Comparison of ENCODE assay signal across 1 cellular context in genomic region chr12:120468271-120468845, GRCh38.
TF ChIP-seq lines count a peak whose summit lies in the region.

No MANE protein-coding gene starts in this region.

TF ChIP-seq in K562, 482 proteins besides CTCF, POLR2A, EP300 and RAD21:
- TF ChIP-seq TEAD4 (IDR thresholded peaks at IDR 0.05; ENCODE audit: low read length) (peak; percentile 24; the same call in 1 of the 2 replicates), TEAD4 (CRISPR knock-in tag; IDR thresholded peaks at IDR 0.05; ENCODE audit: borderline replicate concordance) (no peak), MAZ (CRISPR knock-in tag; conservative IDR thresholded peaks at IDR 0.05 in 1 of 2, IDR thresholded peaks at IDR 0.05 in 1 of 2) (peak in 1 of 2 experiments; percentile 8; a peak in 1 of 4 replicates), MEIS2 (IDR thresholded peaks at IDR 0.05; ENCODE audit: partially characterized antibody) (peak; percentile 47), NR3C1 (CRISPR knock-in tag; IDR thresholded peaks at IDR 0.05) (no peak), ETV1 (tag; conservative IDR thresholded peaks at IDR 0.05; ENCODE audit: low read depth) (peak; percentile 29; the same call in 1 of the 2 replicates), YBX1 (IDR thresholded peaks at IDR 0.05) (no peak), SPI1 (IDR thresholded peaks at IDR 0.05; ENCODE audit: borderline replicate concordance, low read depth, low read length) (peak; percentile 83), MECOM (CRISPR knock-in tag; IDR thresholded peaks at IDR 0.05) (peak; percentile 85), CTBP1 (IDR thresholded peaks at IDR 0.05; ENCODE audit: borderline replicate concordance) (peak; percentile 41; the same call in 1 of the 2 replicates), JUND (IDR thresholded peaks at IDR 0.05; ENCODE audit: borderline replicate concordance, low read depth, low read length) (peak; percentile 22; the same call in 1 of the 2 replicates), JUND (tag; IDR thresholded peaks at IDR 0.05; ENCODE audit: borderline replicate concordance, low read depth, low read length) (0 out of 3 replicates have a peak, but pooled peaks have one; percentile 5), RCOR1 (IDR thresholded peaks at IDR 0.05; ENCODE audit: borderline replicate concordance in 1 of 2, low read depth in 2 of 2, low read length in 2 of 2) (peak in 1 of 2 experiments; percentile 64; a peak in 1 of 4 replicates), GTF2F1 (IDR thresholded peaks at IDR 0.05; ENCODE audit: low read depth, low read length) (no peak), TOE1 (IDR thresholded peaks at IDR 0.05; ENCODE audit: borderline replicate concordance) (peak; percentile 15; the same call in 1 of the 2 replicates), TOE1 (CRISPR knock-in tag; IDR thresholded peaks at IDR 0.05; ENCODE audit: borderline replicate concordance, low read depth) (no peak), KHSRP (IDR thresholded peaks at IDR 0.05) (no peak), POLR2G (IDR thresholded peaks at IDR 0.05; ENCODE audit: low read depth, low read length) (peak; percentile 47; the same call in 1 of the 2 replicates), TEAD1 (CRISPR knock-in tag; IDR thresholded peaks at IDR 0.05) (0 out of 4 replicates have a peak, but pooled peaks of 1 of the 2 experiments have one; percentile 31), MYC (IDR thresholded peaks at IDR 0.05; ENCODE audit: low read depth, low read length) (peak; percentile 42; the same call in 1 of the 2 replicates), MYC (CRISPR knock-in tag; IDR thresholded peaks at IDR 0.05; ENCODE audit: borderline replicate concordance, low read depth) (no peak), HCFC1 (IDR thresholded peaks at IDR 0.05; ENCODE audit: low read depth, low read length) (peak; percentile 7; the same call in 1 of the 2 replicates), ILF3 (IDR thresholded peaks at IDR 0.05; ENCODE audit: borderline replicate concordance) (no peak), JUNB (CRISPR knock-in tag; conservative IDR thresholded peaks at IDR 0.05) (no peak), HMBOX1 (IDR thresholded peaks at IDR 0.05) (peak; percentile 68), HDAC1 (IDR thresholded peaks at IDR 0.05) (0 out of 4 replicates have a peak, but pooled peaks of 1 of the 2 experiments have one; percentile 5), ZNF175 (CRISPR knock-in tag; IDR thresholded peaks at IDR 0.05; ENCODE audit: low read depth) (no peak), WHSC1 (IDR thresholded peaks at IDR 0.05; ENCODE audit: low read length) (no peak), XRCC5 (IDR thresholded peaks at IDR 0.05; ENCODE audit: low read depth, low read length) (0 out of 2 replicates have a peak, but pooled peaks have one; percentile 50), ESRRA (IDR thresholded peaks at IDR 0.05; ENCODE audit: borderline replicate concordance, low read depth) (0 out of 2 replicates have a peak, but pooled peaks have one; percentile 14), ATF1 (CRISPR knock-in tag; IDR thresholded peaks at IDR 0.05) (no peak), ATF1 (tag; IDR thresholded peaks at IDR 0.05) (0 out of 2 replicates have a peak, but pooled peaks have one; percentile 32), DNMT1 (IDR thresholded peaks at IDR 0.05) (no peak), AFF1 (IDR thresholded peaks at IDR 0.05; ENCODE audit: low read depth in 1 of 2, partially characterized antibody in 2 of 2) (no peak), PATZ1 (CRISPR knock-in tag; IDR thresholded peaks at IDR 0.05; ENCODE audit: borderline replicate concordance) (no peak), RBM22 (IDR thresholded peaks at IDR 0.05; ENCODE audit: low read depth, low read length, poor library complexity, severe bottlenecking) (no peak), RBFOX2 (IDR thresholded peaks at IDR 0.05; ENCODE audit: low read depth, low read length) (peak; percentile 14), NEUROD1 (IDR thresholded peaks at IDR 0.05; ENCODE audit: borderline replicate concordance, low read depth, low read length, partially characterized antibody) (peak; percentile 85), SIN3A (IDR thresholded peaks at IDR 0.05; ENCODE audit: borderline replicate concordance in 2 of 2, control insufficient read depth in 1 of 2, low read depth in 2 of 2, low read length in 2 of 2) (peak; percentile 7 to 57; a peak in 1 of 4 replicates), YY1 (IDR thresholded peaks at IDR 0.05; ENCODE audit: borderline replicate concordance in 1 of 3, control insufficient read depth in 1 of 3, extremely low read depth in 1 of 3, insufficient read depth in 3 of 3, insufficient read length in 1 of 3, insufficient replicate concordance in 2 of 3, low read depth in 1 of 3, low read length in 2 of 3) (peak in 1 of 3 experiments; percentile 11), SAP30 (IDR thresholded peaks at IDR 0.05; ENCODE audit: borderline replicate concordance, insufficient read depth, low read depth, low read length, poor library complexity, severe bottlenecking) (peak; percentile 56)
- TF ChIP-seq, protein P1, sequence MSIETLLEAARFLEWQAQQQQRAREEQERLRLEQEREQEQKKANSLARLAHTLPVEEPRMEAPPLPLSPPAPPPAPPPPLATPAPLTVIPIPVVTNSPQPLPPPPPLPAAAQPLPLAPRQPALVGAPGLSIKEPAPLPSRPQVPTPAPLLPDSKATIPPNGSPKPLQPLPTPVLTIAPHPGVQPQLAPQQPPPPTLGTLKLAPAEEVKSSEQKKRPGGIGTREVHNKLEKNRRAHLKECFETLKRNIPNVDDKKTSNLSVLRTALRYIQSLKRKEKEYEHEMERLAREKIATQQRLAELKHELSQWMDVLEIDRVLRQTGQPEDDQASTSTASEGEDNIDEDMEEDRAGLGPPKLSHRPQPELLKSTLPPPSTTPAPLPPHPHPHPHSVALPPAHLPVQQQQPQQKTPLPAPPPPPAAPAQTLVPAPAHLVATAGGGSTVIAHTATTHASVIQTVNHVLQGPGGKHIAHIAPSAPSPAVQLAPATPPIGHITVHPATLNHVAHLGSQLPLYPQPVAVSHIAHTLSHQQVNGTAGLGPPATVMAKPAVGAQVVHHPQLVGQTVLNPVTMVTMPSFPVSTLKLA (conservative IDR thresholded peaks at IDR 0.05), result peak in 1 of 2 experiments; percentile 43; a peak in 1 of 4 replicates
- TF ChIP-seq, protein P2, sequence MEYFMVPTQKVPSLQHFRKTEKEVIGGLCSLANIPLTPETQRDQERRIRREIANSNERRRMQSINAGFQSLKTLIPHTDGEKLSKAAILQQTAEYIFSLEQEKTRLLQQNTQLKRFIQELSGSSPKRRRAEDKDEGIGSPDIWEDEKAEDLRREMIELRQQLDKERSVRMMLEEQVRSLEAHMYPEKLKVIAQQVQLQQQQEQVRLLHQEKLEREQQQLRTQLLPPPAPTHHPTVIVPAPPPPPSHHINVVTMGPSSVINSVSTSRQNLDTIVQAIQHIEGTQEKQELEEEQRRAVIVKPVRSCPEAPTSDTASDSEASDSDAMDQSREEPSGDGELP (CRISPR knock-in tag; IDR thresholded peaks at IDR 0.05; ENCODE audit: borderline replicate concordance), result peak; percentile 51; the same call in 1 of the 2 replicates
- TF ChIP-seq, protein P3, sequence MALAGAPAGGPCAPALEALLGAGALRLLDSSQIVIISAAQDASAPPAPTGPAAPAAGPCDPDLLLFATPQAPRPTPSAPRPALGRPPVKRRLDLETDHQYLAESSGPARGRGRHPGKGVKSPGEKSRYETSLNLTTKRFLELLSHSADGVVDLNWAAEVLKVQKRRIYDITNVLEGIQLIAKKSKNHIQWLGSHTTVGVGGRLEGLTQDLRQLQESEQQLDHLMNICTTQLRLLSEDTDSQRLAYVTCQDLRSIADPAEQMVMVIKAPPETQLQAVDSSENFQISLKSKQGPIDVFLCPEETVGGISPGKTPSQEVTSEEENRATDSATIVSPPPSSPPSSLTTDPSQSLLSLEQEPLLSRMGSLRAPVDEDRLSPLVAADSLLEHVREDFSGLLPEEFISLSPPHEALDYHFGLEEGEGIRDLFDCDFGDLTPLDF (CRISPR knock-in tag; IDR thresholded peaks at IDR 0.05), result 0 out of 2 replicates have a peak, but pooled peaks have one; percentile 66
- TF ChIP-seq, protein P4, sequence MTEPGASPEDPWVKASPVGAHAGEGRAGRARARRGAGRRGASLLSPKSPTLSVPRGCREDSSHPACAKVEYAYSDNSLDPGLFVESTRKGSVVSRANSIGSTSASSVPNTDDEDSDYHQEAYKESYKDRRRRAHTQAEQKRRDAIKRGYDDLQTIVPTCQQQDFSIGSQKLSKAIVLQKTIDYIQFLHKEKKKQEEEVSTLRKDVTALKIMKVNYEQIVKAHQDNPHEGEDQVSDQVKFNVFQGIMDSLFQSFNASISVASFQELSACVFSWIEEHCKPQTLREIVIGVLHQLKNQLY (CRISPR knock-in tag; conservative IDR thresholded peaks at IDR 0.05), result no peak
- TF ChIP-seq, protein P5, sequence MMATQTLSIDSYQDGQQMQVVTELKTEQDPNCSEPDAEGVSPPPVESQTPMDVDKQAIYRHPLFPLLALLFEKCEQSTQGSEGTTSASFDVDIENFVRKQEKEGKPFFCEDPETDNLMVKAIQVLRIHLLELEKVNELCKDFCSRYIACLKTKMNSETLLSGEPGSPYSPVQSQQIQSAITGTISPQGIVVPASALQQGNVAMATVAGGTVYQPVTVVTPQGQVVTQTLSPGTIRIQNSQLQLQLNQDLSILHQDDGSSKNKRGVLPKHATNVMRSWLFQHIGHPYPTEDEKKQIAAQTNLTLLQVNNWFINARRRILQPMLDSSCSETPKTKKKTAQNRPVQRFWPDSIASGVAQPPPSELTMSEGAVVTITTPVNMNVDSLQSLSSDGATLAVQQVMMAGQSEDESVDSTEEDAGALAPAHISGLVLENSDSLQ (IDR thresholded peaks at IDR 0.05), result peak; percentile 76
- TF ChIP-seq, protein P6, sequence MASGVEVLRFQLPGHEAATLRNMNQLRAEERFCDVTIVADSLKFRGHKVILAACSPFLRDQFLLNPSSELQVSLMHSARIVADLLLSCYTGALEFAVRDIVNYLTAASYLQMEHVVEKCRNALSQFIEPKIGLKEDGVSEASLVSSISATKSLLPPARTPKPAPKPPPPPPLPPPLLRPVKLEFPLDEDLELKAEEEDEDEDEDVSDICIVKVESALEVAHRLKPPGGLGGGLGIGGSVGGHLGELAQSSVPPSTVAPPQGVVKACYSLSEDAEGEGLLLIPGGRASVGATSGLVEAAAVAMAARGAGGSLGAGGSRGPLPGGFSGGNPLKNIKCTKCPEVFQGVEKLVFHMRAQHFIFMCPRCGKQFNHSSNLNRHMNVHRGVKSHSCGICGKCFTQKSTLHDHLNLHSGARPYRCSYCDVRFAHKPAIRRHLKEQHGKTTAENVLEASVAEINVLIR (CRISPR knock-in tag; IDR thresholded peaks at IDR 0.05), result 0 out of 2 replicates have a peak, but pooled peaks have one; percentile 6
TF ChIP-seq in K562: peak in this region for 29.
